In genomic region chr3:4447600-4448561, GRCh38 we compare ENCODE assay signal across 18 cellular contexts.
"Had no signal": no experiment of that assay in that cellular context is flagged by ENCODE, and none has a peak within 500 bp of the region (broad histone marks: within the 10 kb centered on the region; RNA-seq: fewer than 3 reads in every experiment).

No MANE protein-coding gene starts in this region.

- H3K4me3 Mint-ChIP-seq: activated T-cell treated with anti-CD3 and anti-CD28 coated beads, Interleukin-2, amount 50 U/mL, for 4 hours; immature natural killer cell; naive thymus-derived CD8-positive, alpha-beta T cell had no signal

- H3K4me1 Mint-ChIP-seq: immature natural killer cell had no signal

- H3K9ac ChIP-seq: parathyroid adenoma had no signal

- ATAC-seq: activated T-cell treated with anti-CD3 and anti-CD28 coated beads, Interleukin-2, amount 50 U/mL, for 4 hours; foreskin keratinocyte; naive thymus-derived CD8-positive, alpha-beta T cell; sciatic nerve had no signal

- H3K27me3 ChIP-seq: ascending aorta, foreskin keratinocyte had no signal

- DNase-seq: activated CD4-positive, alpha-beta T cell treated with anti-CD3 and anti-CD28 coated beads for 1 hour; activated CD4-positive, alpha-beta T cell treated with anti-CD3 and anti-CD28 coated beads, Interleukin-2, amount 50 U/mL, for 48 hours; activated naive CD4-positive, alpha-beta T cell treated with anti-CD3 and anti-CD28 coated beads, Interleukin-2, amount 50 U/mL, for 16 hours; activated T-cell treated with anti-CD3 and anti-CD28 coated beads, Interleukin-2, amount 50 U/mL, for 4 hours; foreskin keratinocyte; hippocampal formation; immature natural killer cell; kidney glomerular epithelial cell; naive thymus-derived CD8-positive, alpha-beta T cell; stimulated activated CD4-positive, alpha-beta T cell treated with anti-CD3 and anti-CD28 coated beads, Interleukin-4, amount 100 ng/mL, for 1 hour; T-helper 2 cell had no signal

- H3K4me2 ChIP-seq: smooth muscle cell had no signal

- H3K27me3 Mint-ChIP-seq: naive thymus-derived CD8-positive, alpha-beta T cell had no signal

- FAIRE-seq: urothelium cell line had no signal

- H2AFZ ChIP-seq: parathyroid adenoma had no signal

- H3K9me3 Mint-ChIP-seq: activated T-cell treated with anti-CD3 and anti-CD28 coated beads, Interleukin-2, amount 50 U/mL, for 4 hours; immature natural killer cell; naive thymus-derived CD8-positive, alpha-beta T cell had no signal

- H3K27ac ChIP-seq: ascending aorta, coronary artery, foreskin keratinocyte, parathyroid adenoma, VCaP had no signal

- H3K4me1 ChIP-seq: ascending aorta, foreskin keratinocyte, parathyroid adenoma had no signal

- H3K4me3 ChIP-seq: ascending aorta, coronary artery, smooth muscle cell had no signal

- H3K9me3 ChIP-seq: ascending aorta had no signal
